In the genomic region with DNA sequence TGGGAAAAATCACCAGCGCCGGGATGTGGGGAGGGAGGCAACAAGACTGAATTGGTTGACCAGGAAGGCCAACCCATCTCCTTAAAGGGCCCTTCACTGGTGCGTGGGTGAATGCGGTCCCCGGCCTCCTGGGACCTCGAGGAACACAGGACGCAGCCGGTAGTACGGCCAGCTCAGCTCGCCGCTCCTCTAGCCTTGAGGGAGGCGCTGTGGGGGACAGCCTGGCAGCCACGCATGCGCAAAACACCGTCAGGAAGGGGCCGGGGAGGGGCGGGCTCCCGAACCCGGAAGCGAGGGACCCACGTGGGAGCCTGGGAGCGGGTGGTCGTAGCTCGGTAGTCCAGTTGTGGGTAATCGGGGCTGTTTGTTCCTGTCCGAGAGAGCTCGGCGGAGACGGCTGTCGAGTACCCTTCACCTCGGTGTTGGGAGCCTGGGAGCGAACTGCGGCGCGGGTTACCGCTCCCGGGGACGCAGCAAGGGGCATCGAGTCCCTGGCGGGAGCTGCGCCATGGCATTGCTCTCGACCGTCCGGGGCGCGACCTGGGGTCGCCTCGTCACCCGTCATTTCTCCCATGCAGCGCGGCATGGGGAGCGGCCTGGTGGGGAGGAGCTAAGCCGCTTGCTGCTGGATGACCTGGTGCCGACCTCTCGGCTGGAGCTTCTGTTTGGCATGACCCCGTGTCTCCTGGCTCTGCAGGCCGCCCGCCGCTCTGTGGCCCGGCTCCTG, we compare ENCODE assay signal across 1 cellular context.
TF ChIP-seq lines count a peak whose summit lies in the region.

TSS of gene MRM1 (plus strand) at position 281 of the 727 bp plus-strand sequence. CDS start at position 509, 228 bp downstream.

TF ChIP-seq in SK-N-SH, 30 proteins besides CTCF, POLR2A, EP300 and RAD21:
- TF ChIP-seq FOXM1 (IDR thresholded peaks at IDR 0.05; ENCODE audit: low read depth), result no peak
- peak; percentile 95 for TF ChIP-seq ELF1 (IDR thresholded peaks at IDR 0.05)
- TF ChIP-seq SIN3A (IDR thresholded peaks at IDR 0.05; ENCODE audit: borderline replicate concordance, low read depth, low read length), result peak; percentile 93
- peak; percentile 53; the same call in 1 of the 2 replicates for TF ChIP-seq TAF1 (IDR thresholded peaks at IDR 0.05; ENCODE audit: borderline replicate concordance, low read depth, low read length)
- peak; percentile 66; the same call in 1 of the 2 replicates for TF ChIP-seq RXRA (IDR thresholded peaks at IDR 0.05; ENCODE audit: borderline replicate concordance, low read depth)
- TF ChIP-seq NRF1 (IDR thresholded peaks at IDR 0.05; ENCODE audit: low read depth, low read length), result peak; percentile 78
- TF ChIP-seq MXI1 (IDR thresholded peaks at IDR 0.05; ENCODE audit: low read depth, low read length), result peak; percentile 100
- TF ChIP-seq TEAD4 (IDR thresholded peaks at IDR 0.05; ENCODE audit: borderline replicate concordance, insufficient read depth), result no peak
- TF ChIP-seq CHD2 (IDR thresholded peaks at IDR 0.05; ENCODE audit: low read length, partially characterized antibody), result peak; percentile 58
- peak; percentile 82 for TF ChIP-seq USF1 (IDR thresholded peaks at IDR 0.05; ENCODE audit: borderline replicate concordance, low read depth)
- TF ChIP-seq FOSL2 (IDR thresholded peaks at IDR 0.05; ENCODE audit: borderline replicate concordance, low read depth), result no peak
- peak; percentile 97 for TF ChIP-seq MAX (IDR thresholded peaks at IDR 0.05; ENCODE audit: low read depth)
- peak; percentile 67 for TF ChIP-seq GABPA (IDR thresholded peaks at IDR 0.05; ENCODE audit: low read depth)
- peak; percentile 32; the same call in 1 of the 2 replicates for TF ChIP-seq REST (IDR thresholded peaks at IDR 0.05; ENCODE audit: low read depth, low read length)
- no peak for TF ChIP-seq SMC3 (IDR thresholded peaks at IDR 0.05; ENCODE audit: low read depth, low read length)
- TF ChIP-seq POLR2AphosphoS5 (IDR thresholded peaks at IDR 0.05; ENCODE audit: low read depth, low read length), result peak; percentile 84
TF ChIP-seq in SK-N-SH: peak in this region for 12.
